1 cellular context compared by ENCODE assay signal in the genomic region with DNA sequence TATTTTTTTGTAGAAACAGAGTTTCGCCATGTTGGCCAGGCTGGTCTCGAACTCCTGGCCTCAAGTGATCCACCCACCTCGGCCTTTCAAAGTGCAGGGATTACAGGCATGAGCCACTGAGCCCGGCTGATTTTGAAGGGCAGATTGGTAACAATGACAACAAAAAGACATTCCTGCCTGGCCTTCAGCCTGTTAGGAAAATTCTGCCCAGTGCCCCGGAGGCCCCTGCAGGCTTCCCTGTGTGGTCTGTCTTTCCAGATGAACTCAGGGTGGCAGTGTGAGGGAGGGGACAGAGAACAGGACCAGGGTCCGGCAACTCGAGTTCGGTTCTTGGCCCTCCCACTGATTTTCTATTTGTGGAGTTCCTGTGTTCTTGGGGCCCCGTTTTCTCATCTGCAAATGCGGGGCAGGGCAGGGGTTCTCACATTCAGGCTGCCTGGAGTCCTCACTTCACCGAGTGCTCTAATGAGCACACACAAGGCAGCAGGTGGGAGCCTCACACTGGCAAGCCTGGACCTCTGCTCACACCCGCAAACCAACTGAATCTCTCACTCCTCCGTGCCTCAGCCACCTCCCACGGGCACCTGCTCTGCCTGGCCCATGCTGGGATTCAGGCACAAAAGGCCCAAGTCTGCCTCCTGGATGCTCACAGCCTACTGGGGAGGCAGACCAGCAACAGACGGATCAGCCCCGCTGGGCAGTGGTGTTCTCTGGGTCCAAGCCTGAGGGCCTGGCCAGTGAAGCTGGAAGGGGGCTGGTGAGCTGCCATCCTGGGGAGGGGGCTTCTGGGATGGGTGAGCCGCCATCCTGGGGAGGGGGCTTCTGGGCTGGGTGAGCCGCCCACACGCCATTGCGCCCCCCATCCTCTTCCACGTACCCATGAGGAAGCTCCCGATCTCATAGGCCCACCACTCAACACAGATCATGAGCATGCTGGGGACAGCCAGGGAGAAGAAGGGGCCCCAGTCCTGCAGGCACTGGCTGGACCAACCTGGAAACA.
TF ChIP-seq lines count a peak whose summit lies in the region.

No MANE protein-coding gene starts in this region.

TF ChIP-seq in GM23338, 12 proteins besides CTCF, POLR2A, EP300 and RAD21:
- TF ChIP-seq, protein P1, sequence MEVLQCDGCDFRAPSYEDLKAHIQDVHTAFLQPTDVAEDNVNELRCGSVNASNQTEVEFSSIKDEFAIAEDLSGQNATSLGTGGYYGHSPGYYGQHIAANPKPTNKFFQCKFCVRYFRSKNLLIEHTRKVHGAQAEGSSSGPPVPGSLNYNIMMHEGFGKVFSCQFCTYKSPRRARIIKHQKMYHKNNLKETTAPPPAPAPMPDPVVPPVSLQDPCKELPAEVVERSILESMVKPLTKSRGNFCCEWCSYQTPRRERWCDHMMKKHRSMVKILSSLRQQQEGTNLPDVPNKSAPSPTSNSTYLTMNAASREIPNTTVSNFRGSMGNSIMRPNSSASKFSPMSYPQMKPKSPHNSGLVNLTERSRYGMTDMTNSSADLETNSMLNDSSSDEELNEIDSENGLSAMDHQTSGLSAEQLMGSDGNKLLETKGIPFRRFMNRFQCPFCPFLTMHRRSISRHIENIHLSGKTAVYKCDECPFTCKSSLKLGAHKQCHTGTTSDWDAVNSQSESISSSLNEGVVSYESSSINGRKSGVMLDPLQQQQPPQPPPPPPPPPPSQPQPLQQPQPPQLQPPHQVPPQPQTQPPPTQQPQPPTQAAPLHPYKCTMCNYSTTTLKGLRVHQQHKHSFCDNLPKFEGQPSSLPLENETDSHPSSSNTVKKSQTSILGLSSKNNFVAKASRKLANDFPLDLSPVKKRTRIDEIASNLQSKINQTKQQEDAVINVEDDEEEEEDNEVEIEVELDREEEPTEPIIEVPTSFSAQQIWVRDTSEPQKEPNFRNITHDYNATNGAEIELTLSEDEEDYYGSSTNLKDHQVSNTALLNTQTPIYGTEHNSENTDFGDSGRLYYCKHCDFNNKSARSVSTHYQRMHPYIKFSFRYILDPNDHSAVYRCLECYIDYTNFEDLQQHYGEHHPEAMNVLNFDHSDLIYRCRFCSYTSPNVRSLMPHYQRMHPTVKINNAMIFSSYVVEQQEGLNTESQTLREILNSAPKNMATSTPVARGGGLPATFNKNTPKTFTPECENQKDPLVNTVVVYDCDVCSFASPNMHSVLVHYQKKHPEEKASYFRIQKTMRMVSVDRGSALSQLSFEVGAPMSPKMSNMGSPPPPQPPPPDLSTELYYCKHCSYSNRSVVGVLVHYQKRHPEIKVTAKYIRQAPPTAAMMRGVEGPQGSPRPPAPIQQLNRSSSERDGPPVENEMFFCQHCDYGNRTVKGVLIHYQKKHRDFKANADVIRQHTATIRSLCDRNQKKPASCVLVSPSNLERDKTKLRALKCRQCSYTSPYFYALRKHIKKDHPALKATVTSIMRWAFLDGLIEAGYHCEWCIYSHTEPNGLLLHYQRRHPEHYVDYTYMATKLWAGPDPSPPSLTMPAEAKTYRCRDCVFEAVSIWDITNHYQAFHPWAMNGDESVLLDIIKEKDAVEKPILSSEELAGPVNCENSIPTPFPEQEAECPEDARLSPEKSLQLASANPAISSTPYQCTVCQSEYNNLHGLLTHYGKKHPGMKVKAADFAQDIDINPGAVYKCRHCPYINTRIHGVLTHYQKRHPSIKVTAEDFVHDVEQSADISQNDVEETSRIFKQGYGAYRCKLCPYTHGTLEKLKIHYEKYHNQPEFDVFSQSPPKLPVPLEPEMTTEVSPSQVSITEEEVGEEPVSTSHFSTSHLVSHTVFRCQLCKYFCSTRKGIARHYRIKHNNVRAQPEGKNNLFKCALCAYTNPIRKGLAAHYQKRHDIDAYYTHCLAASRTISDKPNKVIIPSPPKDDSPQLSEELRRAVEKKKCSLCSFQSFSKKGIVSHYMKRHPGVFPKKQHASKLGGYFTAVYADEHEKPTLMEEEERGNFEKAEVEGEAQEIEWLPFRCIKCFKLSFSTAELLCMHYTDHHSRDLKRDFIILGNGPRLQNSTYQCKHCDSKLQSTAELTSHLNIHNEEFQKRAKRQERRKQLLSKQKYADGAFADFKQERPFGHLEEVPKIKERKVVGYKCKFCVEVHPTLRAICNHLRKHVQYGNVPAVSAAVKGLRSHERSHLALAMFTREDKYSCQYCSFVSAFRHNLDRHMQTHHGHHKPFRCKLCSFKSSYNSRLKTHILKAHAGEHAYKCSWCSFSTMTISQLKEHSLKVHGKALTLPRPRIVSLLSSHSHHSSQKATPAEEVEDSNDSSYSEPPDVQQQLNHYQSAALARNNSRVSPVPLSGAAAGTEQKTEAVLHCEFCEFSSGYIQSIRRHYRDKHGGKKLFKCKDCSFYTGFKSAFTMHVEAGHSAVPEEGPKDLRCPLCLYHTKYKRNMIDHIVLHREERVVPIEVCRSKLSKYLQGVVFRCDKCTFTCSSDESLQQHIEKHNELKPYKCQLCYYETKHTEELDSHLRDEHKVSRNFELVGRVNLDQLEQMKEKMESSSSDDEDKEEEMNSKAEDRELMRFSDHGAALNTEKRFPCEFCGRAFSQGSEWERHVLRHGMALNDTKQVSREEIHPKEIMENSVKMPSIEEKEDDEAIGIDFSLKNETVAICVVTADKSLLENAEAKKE (CRISPR knock-in tag; IDR thresholded peaks at IDR 0.05): no peak
- no peak for TF ChIP-seq STAT1 (IDR thresholded peaks at IDR 0.05; ENCODE audit: unreplicated experiment)
